Comparison of ENCODE assay signal across 1 cellular context in the genomic region with DNA sequence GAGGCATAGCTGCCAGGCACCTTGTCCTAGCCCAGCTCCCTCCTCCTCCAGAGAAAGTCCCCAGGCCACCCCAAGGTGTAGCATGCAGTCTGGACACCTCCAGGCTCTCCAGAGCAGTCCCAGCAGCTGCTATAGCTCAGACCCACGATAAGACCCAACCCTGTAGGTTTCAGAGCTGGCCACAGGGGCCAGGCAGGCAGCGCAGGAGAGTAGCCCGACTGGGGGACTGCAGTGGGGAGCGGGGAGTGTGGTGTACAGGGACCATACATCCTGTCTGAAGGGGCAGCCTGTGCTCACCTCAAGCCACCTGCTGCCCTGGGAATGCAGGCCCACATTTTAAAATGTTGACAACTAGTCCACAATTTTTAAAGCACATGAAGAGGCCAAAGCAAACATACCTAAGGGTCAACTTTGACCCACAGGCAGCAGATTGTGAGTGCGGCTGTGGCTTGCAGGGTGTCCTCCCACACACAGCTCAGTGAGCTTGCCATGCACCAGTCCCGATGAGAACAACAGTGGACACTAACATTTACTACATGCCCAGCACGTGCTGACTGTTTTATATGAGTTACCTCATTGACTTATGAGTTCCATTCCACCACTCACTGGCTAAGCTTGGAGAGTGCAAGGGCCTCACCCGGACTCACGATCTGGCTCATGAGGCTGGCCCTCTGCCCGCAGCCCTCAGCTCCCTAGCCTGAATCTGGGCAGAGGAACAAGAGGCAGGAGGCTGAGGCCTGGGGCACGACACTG.
A peak's percentile ranks its signal among the peaks of the same experiment; 100 is the strongest.
TF ChIP-seq lines count a peak whose summit lies in the region.

No MANE protein-coding gene starts in this region.

TF ChIP-seq in HepG2, 621 proteins besides CTCF, POLR2A, EP300 and RAD21 (continued from another document):
- TF ChIP-seq SOX6 (IDR thresholded peaks at IDR 0.05) (no peak), SOX6 (CRISPR knock-in tag; IDR thresholded peaks at IDR 0.05) (peak; percentile 71), BCL6 (CRISPR knock-in tag; IDR thresholded peaks at IDR 0.05) (0 out of 2 replicates have a peak, but pooled peaks have one; percentile 39), ZNF841 (CRISPR knock-in tag; IDR thresholded peaks at IDR 0.05; ENCODE audit: borderline replicate concordance) (no peak), RELA (CRISPR knock-in tag; IDR thresholded peaks at IDR 0.05) (no peak), PRPF4 (IDR thresholded peaks at IDR 0.05; ENCODE audit: low read depth, low read length, poor library complexity, severe bottlenecking) (no peak), ZNF44 (CRISPR knock-in tag; IDR thresholded peaks at IDR 0.05) (no peak), HDAC1 (CRISPR knock-in tag; IDR thresholded peaks at IDR 0.05) (peak; percentile 67; the same call in 1 of the 2 replicates), STAG1 (CRISPR knock-in tag; IDR thresholded peaks at IDR 0.05) (no peak), TBX3 (IDR thresholded peaks at IDR 0.05; ENCODE audit: borderline replicate concordance) (no peak), ATAD3A (CRISPR knock-in tag; IDR thresholded peaks at IDR 0.05) (no peak), SALL1 (CRISPR knock-in tag; IDR thresholded peaks at IDR 0.05) (peak; percentile 89), ZNF768 (CRISPR knock-in tag; IDR thresholded peaks at IDR 0.05) (no peak), KDM4B (CRISPR knock-in tag; IDR thresholded peaks at IDR 0.05) (no peak), ZNF672 (CRISPR knock-in tag; IDR thresholded peaks at IDR 0.05) (no peak), CC2D1A (CRISPR knock-in tag; IDR thresholded peaks at IDR 0.05) (no peak), NFKB2 (CRISPR knock-in tag; IDR thresholded peaks at IDR 0.05; ENCODE audit: borderline replicate concordance) (peak; percentile 53; the same call in 1 of the 2 replicates), ZNF253 (CRISPR knock-in tag; IDR thresholded peaks at IDR 0.05; ENCODE audit: borderline replicate concordance) (no peak), GTF2F1 (IDR thresholded peaks at IDR 0.05; ENCODE audit: low read length) (no peak), HOXA5 (CRISPR knock-in tag; IDR thresholded peaks at IDR 0.05) (no peak), KAT8 (CRISPR knock-in tag; IDR thresholded peaks at IDR 0.05) (0 out of 2 replicates have a peak, but pooled peaks have one; percentile 17), TEAD3 (CRISPR knock-in tag; optimal IDR thresholded peaks at IDR 0.05; ENCODE audit: borderline replicate concordance) (peak; percentile 84), PAF1 (CRISPR knock-in tag; IDR thresholded peaks at IDR 0.05) (no peak), ZBTB8A (CRISPR knock-in tag; IDR thresholded peaks at IDR 0.05; ENCODE audit: borderline replicate concordance, low read depth) (no peak), HIVEP1 (CRISPR knock-in tag; IDR thresholded peaks at IDR 0.05) (peak; percentile 56; the same call in 1 of the 2 replicates), MED1 (CRISPR knock-in tag; IDR thresholded peaks at IDR 0.05) (peak; percentile 38; the same call in 1 of the 2 replicates), ZNF7 (CRISPR knock-in tag; IDR thresholded peaks at IDR 0.05) (no peak), GPN1 (CRISPR knock-in tag; IDR thresholded peaks at IDR 0.05; ENCODE audit: borderline replicate concordance) (no peak), CEBPG (CRISPR knock-in tag; IDR thresholded peaks at IDR 0.05) (no peak), ZKSCAN5 (CRISPR knock-in tag; IDR thresholded peaks at IDR 0.05) (no peak), RORA (CRISPR knock-in tag; IDR thresholded peaks at IDR 0.05) (no peak), JUNB (CRISPR knock-in tag; IDR thresholded peaks at IDR 0.05; ENCODE audit: borderline replicate concordance) (no peak), TAF1 (CRISPR knock-in tag; IDR thresholded peaks at IDR 0.05) (no peak), IRF2 (CRISPR knock-in tag; IDR thresholded peaks at IDR 0.05) (0 out of 2 replicates have a peak, but pooled peaks have one; percentile 34), ZNF557 (CRISPR knock-in tag; IDR thresholded peaks at IDR 0.05) (no peak), NONO (IDR thresholded peaks at IDR 0.05) (no peak), NONO (CRISPR knock-in tag; conservative IDR thresholded peaks at IDR 0.05) (no peak)
- TF ChIP-seq, protein P1, sequence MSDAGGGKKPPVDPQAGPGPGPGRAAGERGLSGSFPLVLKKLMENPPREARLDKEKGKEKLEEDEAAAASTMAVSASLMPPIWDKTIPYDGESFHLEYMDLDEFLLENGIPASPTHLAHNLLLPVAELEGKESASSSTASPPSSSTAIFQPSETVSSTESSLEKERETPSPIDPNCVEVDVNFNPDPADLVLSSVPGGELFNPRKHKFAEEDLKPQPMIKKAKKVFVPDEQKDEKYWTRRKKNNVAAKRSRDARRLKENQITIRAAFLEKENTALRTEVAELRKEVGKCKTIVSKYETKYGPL (CRISPR knock-in tag; IDR thresholded peaks at IDR 0.05) = no peak
- TF ChIP-seq, protein P2, sequence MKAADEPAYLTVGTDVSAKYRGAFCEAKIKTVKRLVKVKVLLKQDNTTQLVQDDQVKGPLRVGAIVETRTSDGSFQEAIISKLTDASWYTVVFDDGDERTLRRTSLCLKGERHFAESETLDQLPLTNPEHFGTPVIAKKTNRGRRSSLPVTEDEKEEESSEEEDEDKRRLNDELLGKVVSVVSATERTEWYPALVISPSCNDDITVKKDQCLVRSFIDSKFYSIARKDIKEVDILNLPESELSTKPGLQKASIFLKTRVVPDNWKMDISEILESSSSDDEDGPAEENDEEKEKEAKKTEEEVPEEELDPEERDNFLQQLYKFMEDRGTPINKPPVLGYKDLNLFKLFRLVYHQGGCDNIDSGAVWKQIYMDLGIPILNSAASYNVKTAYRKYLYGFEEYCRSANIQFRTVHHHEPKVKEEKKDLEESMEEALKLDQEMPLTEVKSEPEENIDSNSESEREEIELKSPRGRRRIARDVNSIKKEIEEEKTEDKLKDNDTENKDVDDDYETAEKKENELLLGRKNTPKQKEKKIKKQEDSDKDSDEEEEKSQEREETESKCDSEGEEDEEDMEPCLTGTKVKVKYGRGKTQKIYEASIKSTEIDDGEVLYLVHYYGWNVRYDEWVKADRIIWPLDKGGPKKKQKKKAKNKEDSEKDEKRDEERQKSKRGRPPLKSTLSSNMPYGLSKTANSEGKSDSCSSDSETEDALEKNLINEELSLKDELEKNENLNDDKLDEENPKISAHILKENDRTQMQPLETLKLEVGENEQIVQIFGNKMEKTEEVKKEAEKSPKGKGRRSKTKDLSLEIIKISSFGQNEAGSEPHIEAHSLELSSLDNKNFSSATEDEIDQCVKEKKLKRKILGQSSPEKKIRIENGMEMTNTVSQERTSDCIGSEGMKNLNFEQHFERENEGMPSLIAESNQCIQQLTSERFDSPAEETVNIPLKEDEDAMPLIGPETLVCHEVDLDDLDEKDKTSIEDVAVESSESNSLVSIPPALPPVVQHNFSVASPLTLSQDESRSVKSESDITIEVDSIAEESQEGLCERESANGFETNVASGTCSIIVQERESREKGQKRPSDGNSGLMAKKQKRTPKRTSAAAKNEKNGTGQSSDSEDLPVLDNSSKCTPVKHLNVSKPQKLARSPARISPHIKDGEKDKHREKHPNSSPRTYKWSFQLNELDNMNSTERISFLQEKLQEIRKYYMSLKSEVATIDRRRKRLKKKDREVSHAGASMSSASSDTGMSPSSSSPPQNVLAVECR (CRISPR knock-in tag; IDR thresholded peaks at IDR 0.05; ENCODE audit: borderline replicate concordance) = peak; percentile 29; the same call in 1 of the 2 replicates
- TF ChIP-seq, protein P3, sequence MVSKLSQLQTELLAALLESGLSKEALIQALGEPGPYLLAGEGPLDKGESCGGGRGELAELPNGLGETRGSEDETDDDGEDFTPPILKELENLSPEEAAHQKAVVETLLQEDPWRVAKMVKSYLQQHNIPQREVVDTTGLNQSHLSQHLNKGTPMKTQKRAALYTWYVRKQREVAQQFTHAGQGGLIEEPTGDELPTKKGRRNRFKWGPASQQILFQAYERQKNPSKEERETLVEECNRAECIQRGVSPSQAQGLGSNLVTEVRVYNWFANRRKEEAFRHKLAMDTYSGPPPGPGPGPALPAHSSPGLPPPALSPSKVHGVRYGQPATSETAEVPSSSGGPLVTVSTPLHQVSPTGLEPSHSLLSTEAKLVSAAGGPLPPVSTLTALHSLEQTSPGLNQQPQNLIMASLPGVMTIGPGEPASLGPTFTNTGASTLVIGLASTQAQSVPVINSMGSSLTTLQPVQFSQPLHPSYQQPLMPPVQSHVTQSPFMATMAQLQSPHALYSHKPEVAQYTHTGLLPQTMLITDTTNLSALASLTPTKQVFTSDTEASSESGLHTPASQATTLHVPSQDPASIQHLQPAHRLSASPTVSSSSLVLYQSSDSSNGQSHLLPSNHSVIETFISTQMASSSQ (IDR thresholded peaks at IDR 0.05; ENCODE audit: low read depth) = no peak
- TF ChIP-seq, protein P3 (CRISPR knock-in tag; IDR thresholded peaks at IDR 0.05; ENCODE audit: borderline replicate concordance) = no peak
- TF ChIP-seq, protein P4, sequence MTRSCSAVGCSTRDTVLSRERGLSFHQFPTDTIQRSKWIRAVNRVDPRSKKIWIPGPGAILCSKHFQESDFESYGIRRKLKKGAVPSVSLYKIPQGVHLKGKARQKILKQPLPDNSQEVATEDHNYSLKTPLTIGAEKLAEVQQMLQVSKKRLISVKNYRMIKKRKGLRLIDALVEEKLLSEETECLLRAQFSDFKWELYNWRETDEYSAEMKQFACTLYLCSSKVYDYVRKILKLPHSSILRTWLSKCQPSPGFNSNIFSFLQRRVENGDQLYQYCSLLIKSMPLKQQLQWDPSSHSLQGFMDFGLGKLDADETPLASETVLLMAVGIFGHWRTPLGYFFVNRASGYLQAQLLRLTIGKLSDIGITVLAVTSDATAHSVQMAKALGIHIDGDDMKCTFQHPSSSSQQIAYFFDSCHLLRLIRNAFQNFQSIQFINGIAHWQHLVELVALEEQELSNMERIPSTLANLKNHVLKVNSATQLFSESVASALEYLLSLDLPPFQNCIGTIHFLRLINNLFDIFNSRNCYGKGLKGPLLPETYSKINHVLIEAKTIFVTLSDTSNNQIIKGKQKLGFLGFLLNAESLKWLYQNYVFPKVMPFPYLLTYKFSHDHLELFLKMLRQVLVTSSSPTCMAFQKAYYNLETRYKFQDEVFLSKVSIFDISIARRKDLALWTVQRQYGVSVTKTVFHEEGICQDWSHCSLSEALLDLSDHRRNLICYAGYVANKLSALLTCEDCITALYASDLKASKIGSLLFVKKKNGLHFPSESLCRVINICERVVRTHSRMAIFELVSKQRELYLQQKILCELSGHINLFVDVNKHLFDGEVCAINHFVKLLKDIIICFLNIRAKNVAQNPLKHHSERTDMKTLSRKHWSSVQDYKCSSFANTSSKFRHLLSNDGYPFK (CRISPR knock-in tag; IDR thresholded peaks at IDR 0.05; ENCODE audit: borderline replicate concordance) = no peak
- TF ChIP-seq, protein P5, sequence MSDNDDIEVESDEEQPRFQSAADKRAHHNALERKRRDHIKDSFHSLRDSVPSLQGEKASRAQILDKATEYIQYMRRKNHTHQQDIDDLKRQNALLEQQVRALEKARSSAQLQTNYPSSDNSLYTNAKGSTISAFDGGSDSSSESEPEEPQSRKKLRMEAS (IDR thresholded peaks at IDR 0.05) = peak; percentile 54
